In genomic region chr14:50059773-50060629, GRCh38 we compare ENCODE assay signal across 3 cellular contexts.
TF ChIP-seq lines count a peak whose summit lies in the region.

No MANE protein-coding gene starts in this region.

TF ChIP-seq in A549, 52 proteins besides CTCF, POLR2A, EP300 and RAD21 (continued from another document):
- TF ChIP-seq ESRRA (IDR thresholded peaks at IDR 0.05; ENCODE audit: borderline replicate concordance, low read length) (no peak), KDM1A (IDR thresholded peaks at IDR 0.05; ENCODE audit: low read depth) (no peak), FOSL2 (IDR thresholded peaks at IDR 0.05) (no peak), FOSL2 (CRISPR knock-in tag; IDR thresholded peaks at IDR 0.05) (no peak), HES2 (IDR thresholded peaks at IDR 0.05) (no peak), EHF (CRISPR knock-in tag; IDR thresholded peaks at IDR 0.05) (no peak), SMC3 (IDR thresholded peaks at IDR 0.05) (no peak), FOXS1 (CRISPR knock-in tag; IDR thresholded peaks at IDR 0.05) (no peak), KDM5A (IDR thresholded peaks at IDR 0.05) (no peak), BCL3 (IDR thresholded peaks at IDR 0.05) (no peak), HEYL (CRISPR knock-in tag; IDR thresholded peaks at IDR 0.05) (no peak), RARB (CRISPR knock-in tag; IDR thresholded peaks at IDR 0.05) (no peak), CBX2 (IDR thresholded peaks at IDR 0.05; ENCODE audit: borderline replicate concordance, low read depth) (no peak)

TF ChIP-seq in HEK293, 187 proteins besides CTCF, POLR2A, EP300 and RAD21 (continued from another document and continues in another):
- TF ChIP-seq ZNF280D (tag by site-specific recombination; IDR thresholded peaks at IDR 0.05) (no peak), KLF16 (tag by site-specific recombination; IDR thresholded peaks at IDR 0.05) (no peak), ZNF645 (tag by site-specific recombination; IDR thresholded peaks at IDR 0.05) (no peak), ZNF423 (tag by site-specific recombination; IDR thresholded peaks at IDR 0.05) (no peak), ZIC2 (tag by site-specific recombination; IDR thresholded peaks at IDR 0.05) (0 out of 2 replicates have a peak, but pooled peaks have one; percentile 30), ZNF670 (tag by site-specific recombination; IDR thresholded peaks at IDR 0.05; ENCODE audit: low read depth) (no peak), ZNF660 (tag by site-specific recombination; IDR thresholded peaks at IDR 0.05) (peak; percentile 81), ZBTB17 (tag by site-specific recombination; IDR thresholded peaks at IDR 0.05) (peak; percentile 95), ZNF629 (tag by site-specific recombination; IDR thresholded peaks at IDR 0.05) (no peak), ZBTB1 (tag by site-specific recombination; IDR thresholded peaks at IDR 0.05) (no peak), ZNF239 (tag by site-specific recombination; IDR thresholded peaks at IDR 0.05) (no peak), GLI4 (tag by site-specific recombination; IDR thresholded peaks at IDR 0.05) (no peak), ZNF398 (tag by site-specific recombination; IDR thresholded peaks at IDR 0.05) (peak; percentile 58), BCL6B (tag by site-specific recombination; IDR thresholded peaks at IDR 0.05) (no peak), ZNF776 (tag by site-specific recombination; IDR thresholded peaks at IDR 0.05; ENCODE audit: borderline replicate concordance) (no peak), ZNF621 (tag by site-specific recombination; IDR thresholded peaks at IDR 0.05) (no peak), ZNF426 (tag by site-specific recombination; IDR thresholded peaks at IDR 0.05) (no peak), OSR2 (tag by site-specific recombination; IDR thresholded peaks at IDR 0.05) (no peak), ZFP37 (tag by site-specific recombination; IDR thresholded peaks at IDR 0.05) (no peak), ZNF473 (tag by site-specific recombination; IDR thresholded peaks at IDR 0.05) (no peak), IKZF3 (tag by site-specific recombination; IDR thresholded peaks at IDR 0.05) (no peak)

TF ChIP-seq in GM12878, 131 proteins besides CTCF, POLR2A, EP300 and RAD21 (continued from another document):
- TF ChIP-seq ZNF687 (IDR thresholded peaks at IDR 0.05) (0 out of 2 replicates have a peak, but pooled peaks have one; percentile 12), ATF7 (IDR thresholded peaks at IDR 0.05; ENCODE audit: low read depth) (no peak), ATF3 (IDR thresholded peaks at IDR 0.05; ENCODE audit: borderline replicate concordance, extremely low read depth, low read depth, low read length) (no peak), ZBTB4 (CRISPR knock-in tag; IDR thresholded peaks at IDR 0.05) (no peak), EED (IDR thresholded peaks at IDR 0.05; ENCODE audit: low read depth) (no peak)
